1 cellular context compared by ENCODE assay signal in the genomic region with DNA sequence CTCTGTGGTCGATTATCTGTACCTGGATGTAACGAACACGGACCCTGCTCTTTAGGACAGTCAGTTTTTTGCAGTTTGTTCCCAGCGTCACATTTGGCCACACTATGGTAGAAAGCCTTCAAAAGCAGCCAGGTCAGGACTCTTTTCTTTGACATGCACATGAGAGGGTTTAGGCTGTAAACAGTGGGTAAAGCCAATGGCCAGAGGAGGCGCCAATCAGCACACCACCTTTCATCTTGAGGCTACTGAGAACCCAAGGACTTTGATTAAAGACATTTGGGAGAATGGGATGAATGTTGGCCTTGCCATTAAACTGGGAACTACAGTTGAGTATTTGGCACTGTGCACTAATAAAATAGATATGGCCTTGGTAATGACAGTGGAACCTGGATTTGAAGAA.
TF ChIP-seq lines count a peak whose summit lies in the region.

No MANE protein-coding gene starts in this region.

TF ChIP-seq in GM23338, 12 proteins besides CTCF, POLR2A, EP300 and RAD21 (continued from another document):
- TF ChIP-seq ZNF462 (CRISPR knock-in tag; IDR thresholded peaks at IDR 0.05): no peak
- TF ChIP-seq EZH2phosphoT487 (IDR thresholded peaks at IDR 0.05; ENCODE audit: unreplicated experiment): no peak
- no peak for TF ChIP-seq JUNB (IDR thresholded peaks at IDR 0.05; ENCODE audit: unreplicated experiment)
- no peak for TF ChIP-seq POLR2AphosphoS5 (IDR thresholded peaks at IDR 0.05; ENCODE audit: low read depth)
